8 cellular contexts compared by ENCODE assay signal in the genomic region with DNA sequence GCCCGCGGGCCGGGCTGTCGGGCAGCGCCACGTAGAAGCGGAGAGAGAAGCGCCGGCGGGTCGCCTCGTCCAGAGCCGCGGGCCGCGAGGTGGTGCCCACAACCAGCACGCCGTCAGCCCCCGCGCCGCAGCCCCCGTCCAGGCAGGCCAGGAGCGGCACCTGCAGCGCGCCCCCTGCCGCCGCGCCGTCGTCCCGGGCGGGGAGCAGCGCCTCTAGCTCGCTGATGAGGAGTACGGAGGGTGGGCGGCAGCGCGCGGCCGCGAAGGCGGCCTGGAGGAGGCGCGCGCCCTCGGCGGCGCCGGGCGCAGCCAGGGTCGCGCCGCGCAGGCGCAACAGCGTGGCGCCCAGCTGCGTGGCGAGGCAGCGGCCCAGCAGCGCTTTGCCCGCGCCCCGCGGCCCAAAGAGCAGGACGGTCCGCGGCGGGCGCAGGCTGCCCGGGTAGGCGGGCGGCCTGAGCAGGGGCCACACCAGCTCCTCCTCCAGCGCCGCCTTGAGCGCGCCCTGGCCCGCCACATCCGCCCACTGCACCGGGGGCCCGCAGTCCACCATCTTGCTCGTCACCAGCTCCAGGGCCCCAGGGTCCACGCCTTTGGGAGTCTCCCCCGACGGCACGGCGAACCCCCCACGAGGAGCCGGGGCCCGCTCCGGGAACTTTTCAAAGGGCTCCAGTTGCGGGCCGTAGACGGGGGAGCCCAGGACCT. TPM values are rescaled to one million over a fixed set of nuclear protein-coding genes. Genes with fewer than 3 reads are reported as not detected.
A peak's percentile ranks its signal among the peaks of the same experiment; 100 is the strongest.
DNase-seq lines count a peak whose midpoint lies in the region; ATAC-seq and TF ChIP-seq lines count a peak whose summit lies in the region.

No MANE protein-coding gene starts in this region.

- no peaks in the 10 kb centered on the region for H3K36me3 Mint-ChIP-seq in activated CD4-positive, alpha-beta T cell treated with anti-CD3 and anti-CD28 coated beads, Interleukin-2, amount 10 ng/mL, durations not matched to agents 7 days and 5 days (ENCODE audit: low read depth)

- DNase-seq in NCI-H2196 treated with DMSO at 0.1 percent for 48 hours (lab: John Stamatoyannopoulos, UW; ENCODE audit: unreplicated experiment) (peak; percentile 61), ecto neural progenitor cell (ENCODE audit: low spot score) (peak; percentile 94), myocyte (ENCODE audit: low read depth) (peak; percentile 67), PC-9 (no peak)
- peak; percentile 62 for DNase-seq in activated CD4-positive, alpha-beta T cell treated with anti-CD3 and anti-CD28 coated beads, Interleukin-2, amount 10 ng/mL, durations not matched to agents 7 days and 5 days
- DNase-seq in stimulated activated CD8-positive, alpha-beta memory T cell treated with anti-CD3 and anti-CD28 coated beads, Interleukin-7, amount 100 ng/mL, for 48 hours (ENCODE audit: extremely low read depth in 1 of 2, low read depth in 1 of 2), result peak; percentile 73

- no peak overlapping the region for H3K27ac Mint-ChIP-seq in activated CD4-positive, alpha-beta T cell treated with anti-CD3 and anti-CD28 coated beads, Interleukin-2, amount 10 ng/mL, durations not matched to agents 7 days and 5 days

- H3K79me2 ChIP-seq in PC-9 (ENCODE audit: low read depth), result no peaks in the 10 kb centered on the region

- BruUV-seq in PC-9 (replicated peaks; lab: Mats Ljungman, UMichigan), result no TSS peak

- no peak overlapping the region for H3K4me2 ChIP-seq in PC-9

- no peak for ATAC-seq in GM18867 (IDR thresholded peaks at IDR 0.05; ENCODE audit: unreplicated experiment)

- no peaks in the 10 kb centered on the region for H3F3A ChIP-seq in PC-9 (ENCODE audit: insufficient read depth, low read depth)

- TF ChIP-seq CTCF in GM12875 (IDR thresholded peaks at IDR 0.05; ENCODE audit: borderline replicate concordance, insufficient read depth, low read depth, low read length) (0 out of 2 replicates have a peak, but pooled peaks have one; percentile 20), PC-9 (conservative IDR thresholded peaks at IDR 0.05) (no peak)

- no peaks in the 10 kb centered on the region for H4K20me1 ChIP-seq in PC-9 (ENCODE audit: insufficient read depth)

- peaks cover 15% of the 10 kb centered on the region for H3K4me1 Mint-ChIP-seq in activated CD4-positive, alpha-beta T cell treated with anti-CD3 and anti-CD28 coated beads, Interleukin-2, amount 10 ng/mL, durations not matched to agents 7 days and 5 days

- POLR2A ChIA-PET in activated CD4-positive, alpha-beta T cell treated with anti-CD3 and anti-CD28 coated beads, Interleukin-2, amount 10 ng/mL, durations not matched to agents 7 days and 5 days (lab: Charles Lee), result no interaction called here
- POLR2A ChIA-PET in PC-9 (lab: Charles Lee; ENCODE audit: unreplicated experiment), result no interaction called here

- no peak overlapping the region for H2AFZ ChIP-seq in PC-9

- H3K27me3 Mint-ChIP-seq in activated CD4-positive, alpha-beta T cell treated with anti-CD3 and anti-CD28 coated beads, Interleukin-2, amount 10 ng/mL, durations not matched to agents 7 days and 5 days, result peaks cover 9% of the 10 kb centered on the region

- no peak overlapping the region for H3K27ac ChIP-seq in PC-9

- no peaks in the 10 kb centered on the region for H3K9me3 ChIP-seq in PC-9 (ENCODE audit: insufficient read depth, low read depth)

- H3K36me3 ChIP-seq in PC-9 (ENCODE audit: low read depth), result no peaks in the 10 kb centered on the region

- no peaks in the 10 kb centered on the region for H3K4me1 ChIP-seq in PC-9 (replicated peaks; ENCODE audit: insufficient read depth)

- H3K27me3 ChIP-seq in PC-9 (ENCODE audit: insufficient read depth, low read depth), result peaks cover 28% of the 10 kb centered on the region

- H3K4me3 Mint-ChIP-seq in activated CD4-positive, alpha-beta T cell treated with anti-CD3 and anti-CD28 coated beads, Interleukin-2, amount 10 ng/mL, durations not matched to agents 7 days and 5 days, result peak overlapping the region; percentile 67

- intact Hi-C loops in PC-9 (cut with micrococcal nuclease; ENCODE audit: unreplicated experiment), result loop anchor here (5.0 kb wide), 3 partner anchors 399 to 994 kb away; a partner anchor contains a TSS

- H3K4me3 ChIP-seq in GM12875 (ENCODE audit: low read depth, low read length) (no peak overlapping the region), PC-9 (no peak overlapping the region)

- H3K9me3 Mint-ChIP-seq in activated CD4-positive, alpha-beta T cell treated with anti-CD3 and anti-CD28 coated beads, Interleukin-2, amount 10 ng/mL, durations not matched to agents 7 days and 5 days, result no peaks in the 10 kb centered on the region

- CTCF ChIA-PET in activated CD4-positive, alpha-beta T cell treated with anti-CD3 and anti-CD28 coated beads, Interleukin-2, amount 10 ng/mL, durations not matched to agents 7 days and 5 days (lab: Charles Lee), result interaction anchor here (0.6 to 2.5 kb wide), 6 partner anchors 8 to 205 kb away, joined by 3 to 8 read pairs (median 4); no protein-coding TSS in a partner anchor
- CTCF ChIA-PET in PC-9 (lab: Charles Lee), result no interaction called here

- no peaks in the 10 kb centered on the region for H3K9me2 ChIP-seq in PC-9 (ENCODE audit: insufficient read depth)

RNA-seq across cellular contexts. Expression of a gene that starts 27.6 kb away (rescaled TPM):
- total RNA-seq in activated CD4-positive, alpha-beta T cell treated with anti-CD3 and anti-CD28 coated beads, Interleukin-2, amount 10 ng/mL, durations not matched to agents 7 days and 5 days, result under 1 TPM; 0.17 to 0.19 TPM
- total RNA-seq in myocyte, result 0.11 and 0.36 TPM in 2 replicates
- polyA plus RNA-seq in myocyte (2012), result 0.26 TPM
- total RNA-seq in PC-9 (2021), result not detected in 2 replicates

Comparison
In these comparisons a context has a peak if more than half of its experiments do, and no peak if none do; other contexts are left out.
1. DNase-seq: peak in NCI-H2196 treated with DMSO at 0.1 percent for 48 hours (single experiment), activated CD4-positive, alpha-beta T cell treated with anti-CD3 and anti-CD28 coated beads, Interleukin-2, amount 10 ng/mL, durations not matched to agents 7 days and 5 days (single experiment), ecto neural progenitor cell (single experiment), myocyte (single experiment) and stimulated activated CD8-positive, alpha-beta memory T cell treated with anti-CD3 and anti-CD28 coated beads, Interleukin-7, amount 100 ng/mL, for 48 hours (2 of 2); none in PC-9 (0 of 2).